Comparison of ENCODE assay signal across 8 cellular contexts in genomic region chr19:39401549-39402416, GRCh38. TPM values are rescaled to one million over a fixed set of nuclear protein-coding genes. Genes with fewer than 3 reads are reported as not detected.
DNase-seq lines count a peak whose midpoint lies in the region; ATAC-seq and TF ChIP-seq lines count a peak whose summit lies in the region.

No MANE protein-coding gene starts in this region.

- no peaks in the 10 kb centered on the region for H3K27me3 Mint-ChIP-seq in Caco-2 (ENCODE audit: insufficient read depth, unreplicated experiment)

- DNase-seq in Caco-2 (peak; percentile 89 to 96), T-helper 22 cell (ENCODE audit: low read depth) (peak; percentile 96), astrocyte of the spinal cord (ENCODE audit: low read depth, low spot score) (peak; percentile 74), kidney tubule cell (ENCODE audit: low spot score) (peak; percentile 86), NCI-H524 treated with DMSO at 0.1 percent for 48 hours (lab: John Stamatoyannopoulos, UW) (no peak), DMS153 treated with DMSO at 0.1 percent for 48 hours (lab: John Stamatoyannopoulos, UW; ENCODE audit: unreplicated experiment) (no peak)
- peak; percentile 75 for DNase-seq in stimulated activated CD4-positive, alpha-beta T cell treated with anti-CD3 and anti-CD28 coated beads, Interleukin-4, amount 100 ng/mL, for 1 hour

- H3K9me3 ChIP-seq in Caco-2, result no peaks in the 10 kb centered on the region

- peaks cover 41% of the 10 kb centered on the region for H3K4me1 Mint-ChIP-seq in Caco-2 (ENCODE audit: low read depth, unreplicated experiment)

- H3K4me3 ChIP-seq in Caco-2 (ENCODE audit: low read depth, low read length), result peak overlapping the region; percentile 51
- peak overlapping the region; percentile 12 for H3K4me3 ChIP-seq in astrocyte of the spinal cord (ENCODE audit: low read depth, low read length)

- H3K27ac Mint-ChIP-seq in Caco-2 (ENCODE audit: unreplicated experiment), result peak overlapping the region; percentile 84

- POLR2A ChIA-PET in Caco-2 (lab: Charles Lee), result interaction anchor here (0.5 to 2.8 kb wide), 11 partner anchors 8 to 79 kb away, joined by 3 to 33 read pairs (median 6); partner anchors contain the start of genes MED29, PAF1, PLEKHG2 and RPS16

- in situ Hi-C loops in astrocyte of the spinal cord (cut with HindIII; ENCODE audit: low sequenced_read_pairs), result no loop called here

- ATAC-seq in HG03135 (IDR thresholded peaks at IDR 0.05; ENCODE audit: unreplicated experiment), result peak; percentile 3

- H3K36me3 ChIP-seq in Caco-2 (ENCODE audit: control insufficient read depth, insufficient read depth, low read length), result no peaks in the 10 kb centered on the region

- no peak for TF ChIP-seq CTCF in Caco-2 (IDR thresholded peaks at IDR 0.05; ENCODE audit: insufficient read depth in 1 of 2, low read depth in 1 of 2, low read length in 1 of 2, severe bottlenecking in 1 of 2, unreplicated experiment in 1 of 2)
- no peak for TF ChIP-seq CTCF in astrocyte of the spinal cord (IDR thresholded peaks at IDR 0.05; ENCODE audit: low read depth, low read length)

- intact Hi-C loops in Caco-2 (cut with micrococcal nuclease; ENCODE audit: unreplicated experiment), result loop anchor here (1.0 kb wide), 1 partner anchor 11 kb away; the partner anchor contains the start of gene PLEKHG2

- CTCF ChIA-PET in Caco-2 (lab: Charles Lee), result interaction anchor here (0.6 to 1.2 kb wide), 5 partner anchors 10 to 19 kb away, joined by 3 to 16 read pairs (median 3); partner anchors contain the start of gene PLEKHG2

- peaks cover 61% of the 10 kb centered on the region for H3K36me3 Mint-ChIP-seq in Caco-2 (ENCODE audit: insufficient read depth, unreplicated experiment)

- BruUV-seq in Caco-2 (replicated peaks; lab: Mats Ljungman, UMichigan), result no TSS peak

- H3K4me1 ChIP-seq in Caco-2, result peaks cover 59% of the 10 kb centered on the region

- H3K27me3 ChIP-seq in Caco-2 (replicated peaks; ENCODE audit: control insufficient read depth, insufficient read depth, low read length), result no peaks in the 10 kb centered on the region

- no peaks in the 10 kb centered on the region for H3K9me3 Mint-ChIP-seq in Caco-2 (ENCODE audit: unreplicated experiment)

- H3K4me3 Mint-ChIP-seq in Caco-2 (ENCODE audit: unreplicated experiment), result peak overlapping the region; percentile 91

RNA-seq across cellular contexts. Expression of gene ZFP36, which starts 4.9 kb away (rescaled TPM):
- total RNA-seq in Caco-2 (2022), result 25.8 and 29.7 TPM in 2 replicates

RNA-seq across cellular contexts. Expression of gene MED29, which starts 10.6 kb away (rescaled TPM):
- total RNA-seq in Caco-2 (2022), result 50.3 and 50.8 TPM in 2 replicates

RNA-seq across cellular contexts. Expression of gene PLEKHG2, which starts 10.7 kb away (rescaled TPM):
- 49.8 and 64.1 TPM in 2 replicates for total RNA-seq in Caco-2 (2022)

RNA-seq across cellular contexts. Expression of gene PAF1, which starts 10.9 kb away (rescaled TPM):
- total RNA-seq in Caco-2 (2022), result 57.9 and 59.0 TPM in 2 replicates

RNA-seq across cellular contexts. Expression of gene RPS16, which starts 34.0 kb away (rescaled TPM):
- total RNA-seq in Caco-2 (2022), result 2,801 and 3,019 TPM in 2 replicates

Comparison
In these comparisons a context has a peak if more than half of its experiments do, and no peak if none do; other contexts are left out.
1. DNase-seq: peak in Caco-2 (2 of 2), T-helper 22 cell (single experiment), astrocyte of the spinal cord (single experiment), kidney tubule cell (single experiment) and stimulated activated CD4-positive, alpha-beta T cell treated with anti-CD3 and anti-CD28 coated beads, Interleukin-4, amount 100 ng/mL, for 1 hour (single experiment); none in NCI-H524 treated with DMSO at 0.1 percent for 48 hours (single experiment) and DMS153 treated with DMSO at 0.1 percent for 48 hours (single experiment).